Comparison of ENCODE assay signal across 1 cellular context in the genomic region with DNA sequence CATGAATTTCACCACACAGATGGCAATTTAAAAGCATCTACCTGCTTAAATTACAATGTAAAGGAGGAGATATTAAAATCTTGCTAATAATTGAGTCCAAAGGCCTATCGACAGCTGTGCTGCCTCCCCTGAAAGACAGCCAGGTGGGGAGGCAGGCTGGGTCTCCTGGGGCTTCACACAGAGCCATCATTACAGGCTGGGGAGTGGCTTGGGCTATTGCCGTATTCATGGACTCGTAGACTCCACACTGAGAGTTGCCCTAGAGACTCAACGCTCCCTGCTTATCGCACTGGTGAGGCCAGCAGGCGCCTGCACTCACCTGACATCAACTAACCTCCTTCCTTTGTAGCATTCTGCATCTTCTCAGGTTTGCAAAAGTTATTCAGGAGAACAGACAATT.
TF ChIP-seq lines count a peak whose summit lies in the region.

No MANE protein-coding gene starts in this region.

TF ChIP-seq in H1, 55 proteins besides CTCF, POLR2A, EP300 and RAD21 (continued from another document):
- TF ChIP-seq, protein P1, sequence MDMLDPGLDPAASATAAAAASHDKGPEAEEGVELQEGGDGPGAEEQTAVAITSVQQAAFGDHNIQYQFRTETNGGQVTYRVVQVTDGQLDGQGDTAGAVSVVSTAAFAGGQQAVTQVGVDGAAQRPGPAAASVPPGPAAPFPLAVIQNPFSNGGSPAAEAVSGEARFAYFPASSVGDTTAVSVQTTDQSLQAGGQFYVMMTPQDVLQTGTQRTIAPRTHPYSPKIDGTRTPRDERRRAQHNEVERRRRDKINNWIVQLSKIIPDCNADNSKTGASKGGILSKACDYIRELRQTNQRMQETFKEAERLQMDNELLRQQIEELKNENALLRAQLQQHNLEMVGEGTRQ (IDR thresholded peaks at IDR 0.05; ENCODE audit: low read length), result no peak
- no peak for TF ChIP-seq CHD2 (IDR thresholded peaks at IDR 0.05; ENCODE audit: low read length)
- TF ChIP-seq NANOG (IDR thresholded peaks at IDR 0.05; ENCODE audit: insufficient read depth, low read depth, low read length, poor library complexity, severe bottlenecking), result no peak
- no peak for TF ChIP-seq CBX5 (IDR thresholded peaks at IDR 0.05; ENCODE audit: low read depth, low read length)
- no peak for TF ChIP-seq GABPA (IDR thresholded peaks at IDR 0.05; ENCODE audit: borderline replicate concordance, insufficient read depth, low read length)
- TF ChIP-seq PHF8 (conservative IDR thresholded peaks at IDR 0.05; ENCODE audit: low read depth, low read length), result no peak
- TF ChIP-seq, protein P2, sequence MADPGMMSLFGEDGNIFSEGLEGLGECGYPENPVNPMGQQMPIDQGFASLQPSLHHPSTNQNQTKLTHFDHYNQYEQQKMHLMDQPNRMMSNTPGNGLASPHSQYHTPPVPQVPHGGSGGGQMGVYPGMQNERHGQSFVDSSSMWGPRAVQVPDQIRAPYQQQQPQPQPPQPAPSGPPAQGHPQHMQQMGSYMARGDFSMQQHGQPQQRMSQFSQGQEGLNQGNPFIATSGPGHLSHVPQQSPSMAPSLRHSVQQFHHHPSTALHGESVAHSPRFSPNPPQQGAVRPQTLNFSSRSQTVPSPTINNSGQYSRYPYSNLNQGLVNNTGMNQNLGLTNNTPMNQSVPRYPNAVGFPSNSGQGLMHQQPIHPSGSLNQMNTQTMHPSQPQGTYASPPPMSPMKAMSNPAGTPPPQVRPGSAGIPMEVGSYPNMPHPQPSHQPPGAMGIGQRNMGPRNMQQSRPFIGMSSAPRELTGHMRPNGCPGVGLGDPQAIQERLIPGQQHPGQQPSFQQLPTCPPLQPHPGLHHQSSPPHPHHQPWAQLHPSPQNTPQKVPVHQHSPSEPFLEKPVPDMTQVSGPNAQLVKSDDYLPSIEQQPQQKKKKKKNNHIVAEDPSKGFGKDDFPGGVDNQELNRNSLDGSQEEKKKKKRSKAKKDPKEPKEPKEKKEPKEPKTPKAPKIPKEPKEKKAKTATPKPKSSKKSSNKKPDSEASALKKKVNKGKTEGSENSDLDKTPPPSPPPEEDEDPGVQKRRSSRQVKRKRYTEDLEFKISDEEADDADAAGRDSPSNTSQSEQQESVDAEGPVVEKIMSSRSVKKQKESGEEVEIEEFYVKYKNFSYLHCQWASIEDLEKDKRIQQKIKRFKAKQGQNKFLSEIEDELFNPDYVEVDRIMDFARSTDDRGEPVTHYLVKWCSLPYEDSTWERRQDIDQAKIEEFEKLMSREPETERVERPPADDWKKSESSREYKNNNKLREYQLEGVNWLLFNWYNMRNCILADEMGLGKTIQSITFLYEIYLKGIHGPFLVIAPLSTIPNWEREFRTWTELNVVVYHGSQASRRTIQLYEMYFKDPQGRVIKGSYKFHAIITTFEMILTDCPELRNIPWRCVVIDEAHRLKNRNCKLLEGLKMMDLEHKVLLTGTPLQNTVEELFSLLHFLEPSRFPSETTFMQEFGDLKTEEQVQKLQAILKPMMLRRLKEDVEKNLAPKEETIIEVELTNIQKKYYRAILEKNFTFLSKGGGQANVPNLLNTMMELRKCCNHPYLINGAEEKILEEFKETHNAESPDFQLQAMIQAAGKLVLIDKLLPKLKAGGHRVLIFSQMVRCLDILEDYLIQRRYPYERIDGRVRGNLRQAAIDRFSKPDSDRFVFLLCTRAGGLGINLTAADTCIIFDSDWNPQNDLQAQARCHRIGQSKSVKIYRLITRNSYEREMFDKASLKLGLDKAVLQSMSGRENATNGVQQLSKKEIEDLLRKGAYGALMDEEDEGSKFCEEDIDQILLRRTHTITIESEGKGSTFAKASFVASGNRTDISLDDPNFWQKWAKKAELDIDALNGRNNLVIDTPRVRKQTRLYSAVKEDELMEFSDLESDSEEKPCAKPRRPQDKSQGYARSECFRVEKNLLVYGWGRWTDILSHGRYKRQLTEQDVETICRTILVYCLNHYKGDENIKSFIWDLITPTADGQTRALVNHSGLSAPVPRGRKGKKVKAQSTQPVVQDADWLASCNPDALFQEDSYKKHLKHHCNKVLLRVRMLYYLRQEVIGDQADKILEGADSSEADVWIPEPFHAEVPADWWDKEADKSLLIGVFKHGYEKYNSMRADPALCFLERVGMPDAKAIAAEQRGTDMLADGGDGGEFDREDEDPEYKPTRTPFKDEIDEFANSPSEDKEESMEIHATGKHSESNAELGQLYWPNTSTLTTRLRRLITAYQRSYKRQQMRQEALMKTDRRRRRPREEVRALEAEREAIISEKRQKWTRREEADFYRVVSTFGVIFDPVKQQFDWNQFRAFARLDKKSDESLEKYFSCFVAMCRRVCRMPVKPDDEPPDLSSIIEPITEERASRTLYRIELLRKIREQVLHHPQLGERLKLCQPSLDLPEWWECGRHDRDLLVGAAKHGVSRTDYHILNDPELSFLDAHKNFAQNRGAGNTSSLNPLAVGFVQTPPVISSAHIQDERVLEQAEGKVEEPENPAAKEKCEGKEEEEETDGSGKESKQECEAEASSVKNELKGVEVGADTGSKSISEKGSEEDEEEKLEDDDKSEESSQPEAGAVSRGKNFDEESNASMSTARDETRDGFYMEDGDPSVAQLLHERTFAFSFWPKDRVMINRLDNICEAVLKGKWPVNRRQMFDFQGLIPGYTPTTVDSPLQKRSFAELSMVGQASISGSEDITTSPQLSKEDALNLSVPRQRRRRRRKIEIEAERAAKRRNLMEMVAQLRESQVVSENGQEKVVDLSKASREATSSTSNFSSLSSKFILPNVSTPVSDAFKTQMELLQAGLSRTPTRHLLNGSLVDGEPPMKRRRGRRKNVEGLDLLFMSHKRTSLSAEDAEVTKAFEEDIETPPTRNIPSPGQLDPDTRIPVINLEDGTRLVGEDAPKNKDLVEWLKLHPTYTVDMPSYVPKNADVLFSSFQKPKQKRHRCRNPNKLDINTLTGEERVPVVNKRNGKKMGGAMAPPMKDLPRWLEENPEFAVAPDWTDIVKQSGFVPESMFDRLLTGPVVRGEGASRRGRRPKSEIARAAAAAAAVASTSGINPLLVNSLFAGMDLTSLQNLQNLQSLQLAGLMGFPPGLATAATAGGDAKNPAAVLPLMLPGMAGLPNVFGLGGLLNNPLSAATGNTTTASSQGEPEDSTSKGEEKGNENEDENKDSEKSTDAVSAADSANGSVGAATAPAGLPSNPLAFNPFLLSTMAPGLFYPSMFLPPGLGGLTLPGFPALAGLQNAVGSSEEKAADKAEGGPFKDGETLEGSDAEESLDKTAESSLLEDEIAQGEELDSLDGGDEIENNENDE (IDR thresholded peaks at IDR 0.05; ENCODE audit: insufficient replicate concordance, low read length), result no peak
- no peak for TF ChIP-seq CHD1 (IDR thresholded peaks at IDR 0.05; ENCODE audit: low read depth, low read length)
- TF ChIP-seq KDM1A (IDR thresholded peaks at IDR 0.05; ENCODE audit: borderline replicate concordance, low read length), result no peak
- no peak for TF ChIP-seq CBX8 (IDR thresholded peaks at IDR 0.05; ENCODE audit: borderline replicate concordance, low read depth, low read length)
- TF ChIP-seq HDAC6 (IDR thresholded peaks at IDR 0.05; ENCODE audit: low read depth, low read length), result no peak
- TF ChIP-seq RXRA (IDR thresholded peaks at IDR 0.05; ENCODE audit: insufficient read depth, low read depth, low read length), result no peak
- TF ChIP-seq TCF12 (IDR thresholded peaks at IDR 0.05; ENCODE audit: low read depth, low read length), result no peak
- no peak for TF ChIP-seq TBP (IDR thresholded peaks at IDR 0.05; ENCODE audit: low read depth, low read length)
